In genomic region chr12:104718581-104718980, GRCh38 we compare ENCODE assay signal across 1 cellular context.
TF ChIP-seq lines count a peak whose summit lies in the region.

No MANE protein-coding gene starts in this region.

TF ChIP-seq in WTC11, 78 proteins besides CTCF, POLR2A, EP300 and RAD21 (continued from another document):
- TF ChIP-seq TCF7 (CRISPR knock-in tag; IDR thresholded peaks at IDR 0.05; ENCODE audit: low read depth) (no peak), PRDM15 (CRISPR knock-in tag; IDR thresholded peaks at IDR 0.05) (no peak)
